Comparison of ENCODE assay signal across 9 cellular contexts in genomic region chr13:80339578-80339840, GRCh38. TPM values are rescaled to one million over a fixed set of nuclear protein-coding genes. Genes with fewer than 3 reads are reported as not detected.
DNase-seq lines count a peak whose midpoint lies in the region; ATAC-seq and TF ChIP-seq lines count a peak whose summit lies in the region.
"Had no signal": no experiment of that assay in that cellular context is flagged by ENCODE, and none has a peak within 500 bp of the region (broad histone marks: within the 10 kb centered on the region; RNA-seq: fewer than 3 reads in every experiment).

No MANE protein-coding gene starts in this region.

- CTCF ChIA-PET in T-cell (lab: Charles Lee): no interaction called here

- 0% methylated on average over 1 to 4 of the region's 4 CpGs for WGBS in gastroesophageal sphincter (ENCODE audit: low coverage in 1 of 2), 2 donors
- 0% methylated on average over 4 of the region's 4 CpGs for WGBS in sigmoid colon, 2 donors

- H3K9me3 Mint-ChIP-seq in T-cell: no peaks in the 10 kb centered on the region
- H3K9me3 Mint-ChIP-seq: activated naive CD4-positive, alpha-beta T cell treated with anti-CD3 and anti-CD28 coated beads, Interleukin-2, amount 50 U/mL, for 24 hours had no signal

- TF ChIP-seq EP300 in gastroesophageal sphincter (IDR thresholded peaks at IDR 0.05) (no peak), sigmoid colon (IDR thresholded peaks at IDR 0.05) (no peak)

- H3K27me3 ChIP-seq in gastroesophageal sphincter: no peaks in the 10 kb centered on the region
- no peaks in the 10 kb centered on the region for H3K27me3 ChIP-seq in sigmoid colon

- POLR2A ChIA-PET in T-cell (lab: Charles Lee): no interaction called here

- peaks cover 18 to 23% (median 22%) of the 10 kb centered on the region in 3 donors for H3K4me1 Mint-ChIP-seq in T-cell

- H3K4me3 ChIP-seq in GM12865 (ENCODE audit: low read depth, low read length) (peak overlapping the region; percentile 64), gastroesophageal sphincter (peak overlapping the region; percentile 86 to 93), sigmoid colon (peak overlapping the region; percentile 63 to 73 (median 67))

- no peaks in the 10 kb centered on the region for H3K36me3 Mint-ChIP-seq in T-cell
- H3K36me3 Mint-ChIP-seq: activated naive CD4-positive, alpha-beta T cell treated with anti-CD3 and anti-CD28 coated beads, Interleukin-2, amount 50 U/mL, for 24 hours had no signal

- no peak overlapping the region for H3K4me3 Mint-ChIP-seq in T-cell
- H3K4me3 Mint-ChIP-seq: activated naive CD4-positive, alpha-beta T cell treated with anti-CD3 and anti-CD28 coated beads, Interleukin-2, amount 50 U/mL, for 24 hours had no signal

- TF ChIP-seq POLR2A in gastroesophageal sphincter (IDR thresholded peaks at IDR 0.05) (no peak), sigmoid colon (IDR thresholded peaks at IDR 0.05) (no peak)

- H3K27ac Mint-ChIP-seq in T-cell: no peak overlapping the region
- H3K27ac Mint-ChIP-seq: activated naive CD4-positive, alpha-beta T cell treated with anti-CD3 and anti-CD28 coated beads, Interleukin-2, amount 50 U/mL, for 24 hours had no signal

- intact Hi-C loops in sigmoid colon (cut with DNase I): no loop called here

- H3K27me3 Mint-ChIP-seq in T-cell: peaks cover 26 to 29% of the 10 kb centered on the region in 2 donors

- H3K4me1 ChIP-seq in gastroesophageal sphincter: peaks cover 0 to 48% (median 0%) of the 10 kb centered on the region in 3 donors
- H3K4me1 ChIP-seq in sigmoid colon: peaks cover 0 to 15% (median 10%) of the 10 kb centered on the region in 4 donors

- H3K9me3 ChIP-seq in gastroesophageal sphincter (no peaks in the 10 kb centered on the region), sigmoid colon (no peaks in the 10 kb centered on the region)

- TF ChIP-seq CTCF in GM12865 (IDR thresholded peaks at IDR 0.05; ENCODE audit: insufficient read depth, low read depth, low read length, missing control alignments): no peak
- TF ChIP-seq CTCF in gastroesophageal sphincter (IDR thresholded peaks at IDR 0.05): no peak
- no peak for TF ChIP-seq CTCF in sigmoid colon (IDR thresholded peaks at IDR 0.05)

- DNase-seq in GM12865 (ENCODE audit: low read depth): no peak
- peak; percentile 17 for DNase-seq in SK-N-DZ (ENCODE audit: low spot score)
- DNase-seq in sigmoid colon: no peak
- DNase-seq in T-cell: no peak
- DNase-seq in germinal center (ENCODE audit: low spot score): no peak

- no peak for ATAC-seq in gastroesophageal sphincter
- no peak for ATAC-seq in HG02840 (IDR thresholded peaks at IDR 0.05; ENCODE audit: low FRiP score, unreplicated experiment)
- ATAC-seq in GM18520 (IDR thresholded peaks at IDR 0.05; ENCODE audit: unreplicated experiment): no peak
- no peak for ATAC-seq in T-cell (replicated peaks in 1 of 4)

- H3K27ac ChIP-seq in gastroesophageal sphincter: peak overlapping the region; percentile 91 to 94 (median 92)
- H3K27ac ChIP-seq in sigmoid colon: peak overlapping the region; percentile 88 to 92 (median 90)

- H3K36me3 ChIP-seq in gastroesophageal sphincter: peaks cover 0 to 14% of the 10 kb centered on the region in 2 donors
- peaks cover 0 to 16% (median 2%) of the 10 kb centered on the region in 4 donors for H3K36me3 ChIP-seq in sigmoid colon

RNA-seq across cellular contexts. Expression of gene SPRY2, which starts 1.4 kb away (rescaled TPM):
- 7.3 and 10.7 TPM in 2 replicates for polyA plus RNA-seq in SK-N-DZ (2014; cell fraction: cytosol; rRNA removed)
- 7.4 and 10.0 TPM in 2 replicates for polyA plus RNA-seq in SK-N-DZ (2014; cell fraction: nucleus; rRNA removed)
- 10 to 100 TPM; 32.5 to 49.1 (median 47.9) TPM for total RNA-seq in gastroesophageal sphincter
- 10 to 100 TPM; 32.3 to 74.2 (median 47.6) TPM for total RNA-seq in sigmoid colon
- 10 to 100 TPM; 27.7 to 48.0 (median 33.1) TPM for polyA plus RNA-seq in sigmoid colon
- 1 to 10 TPM in 1 of 5 donors, under 1 TPM in 4; 0.33 to 1.2 (median 0.55) TPM for total RNA-seq in T-cell

Comparison
In these comparisons a context has a peak if more than half of its experiments do, and no peak if none do; other contexts are left out.
1. RNA of gene SPRY2, which starts 1.4 kb away (total RNA-seq): 32.3 to 74.2 TPM in sigmoid colon and 32.5 to 49.1 TPM in gastroesophageal sphincter; 0.33 to 1.2 TPM in T-cell; every median in the first group is over 10 times any median in the second.
2. Peak in every context shown above with its lines, with median percentiles within 50 percentile points of each other: H3K4me3 ChIP-seq.